In genomic region chr3:150128126-150128525, GRCh38 we compare ENCODE assay signal across 20 cellular contexts.
"Had no signal": no experiment of that assay in that cellular context is flagged by ENCODE, and none has a peak within 500 bp of the region (broad histone marks: within the 10 kb centered on the region; RNA-seq: fewer than 3 reads in every experiment).

No MANE protein-coding gene starts in this region.

- H3K9me3 ChIP-seq: left ventricle myocardium inferior, lower lobe of right lung, neutrophil, suprapubic skin, thyroid gland had no signal

- H3K27ac ChIP-seq: foreskin keratinocyte, left ventricle myocardium inferior, lower lobe of right lung, neutrophil, suprapubic skin, thyroid gland had no signal

- H3K4me1 ChIP-seq: foreskin keratinocyte, left ventricle myocardium inferior, lower lobe of right lung, suprapubic skin, thyroid gland had no signal

- H3K4me3 ChIP-seq: left ventricle myocardium inferior, lower lobe of right lung, suprapubic skin, thyroid gland had no signal

- H3K27me3 ChIP-seq: foreskin keratinocyte, neutrophil, suprapubic skin, thyroid gland had no signal

- DNase-seq: cerebellar nuclear complex; dermis blood vessel endothelial cell; endodermal cell; erythroblast; foreskin keratinocyte; immature natural killer cell; kidney; left cardiac atrium; left ventricle myocardium inferior; lower lobe of right lung; mesenchymal stem cell; naive thymus-derived CD8-positive, alpha-beta T cell; right cardiac atrium; small intestine; stimulated activated CD4-positive, alpha-beta T cell treated with anti-CD3 and anti-CD28 coated beads, Interleukin-12 subunit alpha, Interleukin-12 subunit beta, amount 100 ng/mL, for 4 hours; stimulated activated CD4-positive, alpha-beta T cell treated with anti-CD3 and anti-CD28 coated beads, Interleukin-2, amount 100 ng/mL, for 48 hours; stimulated activated naive CD4-positive, alpha-beta T cell treated with Interleukin-2 at 50 U/mL for 16 hours; thyroid gland had no signal

- H3K36me3 ChIP-seq: left ventricle myocardium inferior, lower lobe of right lung, neutrophil, suprapubic skin, thyroid gland had no signal
